22 cellular contexts compared by ENCODE assay signal in genomic region chr5:140083120-140083519, GRCh38. TPM values are rescaled to one million over a fixed set of nuclear protein-coding genes. Genes with fewer than 3 reads are reported as not detected.
"Had no signal": no experiment of that assay in that cellular context is flagged by ENCODE, and none has a peak within 500 bp of the region (broad histone marks: within the 10 kb centered on the region; RNA-seq: fewer than 3 reads in every experiment).

No MANE protein-coding gene starts in this region.

- H3K4me3 ChIP-seq: MG63, SJSA1, SK-N-MC had no signal

- H3K9me3 ChIP-seq: MG63, SJSA1 had no signal

- H3K27ac ChIP-seq: SJSA1, SK-N-MC had no signal

- H3K4me1 ChIP-seq: SJSA1 had no signal

- H3K36me3 ChIP-seq: MG63, SJSA1 had no signal

- DNase-seq: IMR-90, Karpas-422, KG1, MG63, NCI-H1092 treated with DMSO at 0.1 percent for 48 hours, NCI-H1436, NCI-H187, NCI-H2029, NCI-H2081 treated with DMSO at 0.1 percent for 48 hours, NCI-H2171, NCI-H226, NCI-H446, NCI-H510A, NCI-H524 treated with DMSO at 0.1 percent for 48 hours, NCI-H69, NCI-H774, Right ventricle myocardium superior, RPMI8226, SIG-M5 had no signal

RNA-seq across cellular contexts. Expression of gene NRG2, which starts 40.0 kb away (rescaled TPM):
- total RNA-seq: HT-29, SJSA1 had no signal
